2 cellular contexts compared by ENCODE assay signal in the genomic region with DNA sequence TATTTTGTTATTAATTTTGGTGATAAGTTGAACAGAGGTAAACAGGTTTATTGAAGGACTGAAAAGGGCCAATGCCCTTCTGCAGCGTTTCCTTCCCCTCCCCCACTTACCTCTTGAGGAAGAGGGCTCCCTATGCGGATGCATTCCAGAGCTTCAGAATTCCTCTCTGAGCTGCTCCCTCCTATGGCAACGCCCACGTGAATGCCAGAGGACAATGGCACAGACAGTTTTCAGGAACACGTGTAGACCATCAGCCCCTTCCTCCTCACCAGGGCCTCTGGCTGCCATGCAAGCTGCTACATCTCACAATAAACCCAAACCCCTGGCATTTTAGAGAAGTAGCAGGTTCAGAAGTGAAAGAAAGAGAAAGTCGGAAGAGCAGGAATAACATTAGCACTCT.
A peak's percentile ranks its signal among the peaks of the same experiment; 100 is the strongest.
TF ChIP-seq lines count a peak whose summit lies in the region.

No MANE protein-coding gene starts in this region.

TF ChIP-seq in GM23338, 12 proteins besides CTCF, POLR2A, EP300 and RAD21 (continued from another document):
- TF ChIP-seq, protein P1, sequence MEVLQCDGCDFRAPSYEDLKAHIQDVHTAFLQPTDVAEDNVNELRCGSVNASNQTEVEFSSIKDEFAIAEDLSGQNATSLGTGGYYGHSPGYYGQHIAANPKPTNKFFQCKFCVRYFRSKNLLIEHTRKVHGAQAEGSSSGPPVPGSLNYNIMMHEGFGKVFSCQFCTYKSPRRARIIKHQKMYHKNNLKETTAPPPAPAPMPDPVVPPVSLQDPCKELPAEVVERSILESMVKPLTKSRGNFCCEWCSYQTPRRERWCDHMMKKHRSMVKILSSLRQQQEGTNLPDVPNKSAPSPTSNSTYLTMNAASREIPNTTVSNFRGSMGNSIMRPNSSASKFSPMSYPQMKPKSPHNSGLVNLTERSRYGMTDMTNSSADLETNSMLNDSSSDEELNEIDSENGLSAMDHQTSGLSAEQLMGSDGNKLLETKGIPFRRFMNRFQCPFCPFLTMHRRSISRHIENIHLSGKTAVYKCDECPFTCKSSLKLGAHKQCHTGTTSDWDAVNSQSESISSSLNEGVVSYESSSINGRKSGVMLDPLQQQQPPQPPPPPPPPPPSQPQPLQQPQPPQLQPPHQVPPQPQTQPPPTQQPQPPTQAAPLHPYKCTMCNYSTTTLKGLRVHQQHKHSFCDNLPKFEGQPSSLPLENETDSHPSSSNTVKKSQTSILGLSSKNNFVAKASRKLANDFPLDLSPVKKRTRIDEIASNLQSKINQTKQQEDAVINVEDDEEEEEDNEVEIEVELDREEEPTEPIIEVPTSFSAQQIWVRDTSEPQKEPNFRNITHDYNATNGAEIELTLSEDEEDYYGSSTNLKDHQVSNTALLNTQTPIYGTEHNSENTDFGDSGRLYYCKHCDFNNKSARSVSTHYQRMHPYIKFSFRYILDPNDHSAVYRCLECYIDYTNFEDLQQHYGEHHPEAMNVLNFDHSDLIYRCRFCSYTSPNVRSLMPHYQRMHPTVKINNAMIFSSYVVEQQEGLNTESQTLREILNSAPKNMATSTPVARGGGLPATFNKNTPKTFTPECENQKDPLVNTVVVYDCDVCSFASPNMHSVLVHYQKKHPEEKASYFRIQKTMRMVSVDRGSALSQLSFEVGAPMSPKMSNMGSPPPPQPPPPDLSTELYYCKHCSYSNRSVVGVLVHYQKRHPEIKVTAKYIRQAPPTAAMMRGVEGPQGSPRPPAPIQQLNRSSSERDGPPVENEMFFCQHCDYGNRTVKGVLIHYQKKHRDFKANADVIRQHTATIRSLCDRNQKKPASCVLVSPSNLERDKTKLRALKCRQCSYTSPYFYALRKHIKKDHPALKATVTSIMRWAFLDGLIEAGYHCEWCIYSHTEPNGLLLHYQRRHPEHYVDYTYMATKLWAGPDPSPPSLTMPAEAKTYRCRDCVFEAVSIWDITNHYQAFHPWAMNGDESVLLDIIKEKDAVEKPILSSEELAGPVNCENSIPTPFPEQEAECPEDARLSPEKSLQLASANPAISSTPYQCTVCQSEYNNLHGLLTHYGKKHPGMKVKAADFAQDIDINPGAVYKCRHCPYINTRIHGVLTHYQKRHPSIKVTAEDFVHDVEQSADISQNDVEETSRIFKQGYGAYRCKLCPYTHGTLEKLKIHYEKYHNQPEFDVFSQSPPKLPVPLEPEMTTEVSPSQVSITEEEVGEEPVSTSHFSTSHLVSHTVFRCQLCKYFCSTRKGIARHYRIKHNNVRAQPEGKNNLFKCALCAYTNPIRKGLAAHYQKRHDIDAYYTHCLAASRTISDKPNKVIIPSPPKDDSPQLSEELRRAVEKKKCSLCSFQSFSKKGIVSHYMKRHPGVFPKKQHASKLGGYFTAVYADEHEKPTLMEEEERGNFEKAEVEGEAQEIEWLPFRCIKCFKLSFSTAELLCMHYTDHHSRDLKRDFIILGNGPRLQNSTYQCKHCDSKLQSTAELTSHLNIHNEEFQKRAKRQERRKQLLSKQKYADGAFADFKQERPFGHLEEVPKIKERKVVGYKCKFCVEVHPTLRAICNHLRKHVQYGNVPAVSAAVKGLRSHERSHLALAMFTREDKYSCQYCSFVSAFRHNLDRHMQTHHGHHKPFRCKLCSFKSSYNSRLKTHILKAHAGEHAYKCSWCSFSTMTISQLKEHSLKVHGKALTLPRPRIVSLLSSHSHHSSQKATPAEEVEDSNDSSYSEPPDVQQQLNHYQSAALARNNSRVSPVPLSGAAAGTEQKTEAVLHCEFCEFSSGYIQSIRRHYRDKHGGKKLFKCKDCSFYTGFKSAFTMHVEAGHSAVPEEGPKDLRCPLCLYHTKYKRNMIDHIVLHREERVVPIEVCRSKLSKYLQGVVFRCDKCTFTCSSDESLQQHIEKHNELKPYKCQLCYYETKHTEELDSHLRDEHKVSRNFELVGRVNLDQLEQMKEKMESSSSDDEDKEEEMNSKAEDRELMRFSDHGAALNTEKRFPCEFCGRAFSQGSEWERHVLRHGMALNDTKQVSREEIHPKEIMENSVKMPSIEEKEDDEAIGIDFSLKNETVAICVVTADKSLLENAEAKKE (CRISPR knock-in tag; IDR thresholded peaks at IDR 0.05), result 0 out of 2 replicates have a peak, but pooled peaks have one; percentile 27

TF ChIP-seq in WTC11, 78 proteins besides CTCF, POLR2A, EP300 and RAD21 (continued from another document):
- peak; percentile 81 for TF ChIP-seq ZNF281 (CRISPR knock-in tag; IDR thresholded peaks at IDR 0.05)
- TF ChIP-seq, protein P2, sequence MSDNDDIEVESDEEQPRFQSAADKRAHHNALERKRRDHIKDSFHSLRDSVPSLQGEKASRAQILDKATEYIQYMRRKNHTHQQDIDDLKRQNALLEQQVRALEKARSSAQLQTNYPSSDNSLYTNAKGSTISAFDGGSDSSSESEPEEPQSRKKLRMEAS (CRISPR knock-in tag; IDR thresholded peaks at IDR 0.05), result peak; percentile 77; the same call in 1 of the 2 replicates
- peak; percentile 32; the same call in 1 of the 2 replicates for TF ChIP-seq ZBTB21 (CRISPR knock-in tag; IDR thresholded peaks at IDR 0.05; ENCODE audit: borderline replicate concordance)
- TF ChIP-seq GABPB1 (CRISPR knock-in tag; IDR thresholded peaks at IDR 0.05), result no peak
- TF ChIP-seq, protein P3, sequence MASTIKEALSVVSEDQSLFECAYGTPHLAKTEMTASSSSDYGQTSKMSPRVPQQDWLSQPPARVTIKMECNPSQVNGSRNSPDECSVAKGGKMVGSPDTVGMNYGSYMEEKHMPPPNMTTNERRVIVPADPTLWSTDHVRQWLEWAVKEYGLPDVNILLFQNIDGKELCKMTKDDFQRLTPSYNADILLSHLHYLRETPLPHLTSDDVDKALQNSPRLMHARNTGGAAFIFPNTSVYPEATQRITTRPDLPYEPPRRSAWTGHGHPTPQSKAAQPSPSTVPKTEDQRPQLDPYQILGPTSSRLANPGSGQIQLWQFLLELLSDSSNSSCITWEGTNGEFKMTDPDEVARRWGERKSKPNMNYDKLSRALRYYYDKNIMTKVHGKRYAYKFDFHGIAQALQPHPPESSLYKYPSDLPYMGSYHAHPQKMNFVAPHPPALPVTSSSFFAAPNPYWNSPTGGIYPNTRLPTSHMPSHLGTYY (CRISPR knock-in tag; IDR thresholded peaks at IDR 0.05), result no peak
- TF ChIP-seq TEAD1 (CRISPR knock-in tag; IDR thresholded peaks at IDR 0.05), result peak; percentile 49; the same call in 1 of the 2 replicates
- TF ChIP-seq USF2 (CRISPR knock-in tag; IDR thresholded peaks at IDR 0.05), result peak; percentile 63
- TF ChIP-seq, protein P4, sequence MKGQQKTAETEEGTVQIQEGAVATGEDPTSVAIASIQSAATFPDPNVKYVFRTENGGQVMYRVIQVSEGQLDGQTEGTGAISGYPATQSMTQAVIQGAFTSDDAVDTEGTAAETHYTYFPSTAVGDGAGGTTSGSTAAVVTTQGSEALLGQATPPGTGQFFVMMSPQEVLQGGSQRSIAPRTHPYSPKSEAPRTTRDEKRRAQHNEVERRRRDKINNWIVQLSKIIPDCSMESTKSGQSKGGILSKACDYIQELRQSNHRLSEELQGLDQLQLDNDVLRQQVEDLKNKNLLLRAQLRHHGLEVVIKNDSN (CRISPR knock-in tag; IDR thresholded peaks at IDR 0.05), result peak; percentile 64
- no peak for TF ChIP-seq NR3C1 (CRISPR knock-in tag; conservative IDR thresholded peaks at IDR 0.05; ENCODE audit: low read depth)
- TF ChIP-seq, protein P5, sequence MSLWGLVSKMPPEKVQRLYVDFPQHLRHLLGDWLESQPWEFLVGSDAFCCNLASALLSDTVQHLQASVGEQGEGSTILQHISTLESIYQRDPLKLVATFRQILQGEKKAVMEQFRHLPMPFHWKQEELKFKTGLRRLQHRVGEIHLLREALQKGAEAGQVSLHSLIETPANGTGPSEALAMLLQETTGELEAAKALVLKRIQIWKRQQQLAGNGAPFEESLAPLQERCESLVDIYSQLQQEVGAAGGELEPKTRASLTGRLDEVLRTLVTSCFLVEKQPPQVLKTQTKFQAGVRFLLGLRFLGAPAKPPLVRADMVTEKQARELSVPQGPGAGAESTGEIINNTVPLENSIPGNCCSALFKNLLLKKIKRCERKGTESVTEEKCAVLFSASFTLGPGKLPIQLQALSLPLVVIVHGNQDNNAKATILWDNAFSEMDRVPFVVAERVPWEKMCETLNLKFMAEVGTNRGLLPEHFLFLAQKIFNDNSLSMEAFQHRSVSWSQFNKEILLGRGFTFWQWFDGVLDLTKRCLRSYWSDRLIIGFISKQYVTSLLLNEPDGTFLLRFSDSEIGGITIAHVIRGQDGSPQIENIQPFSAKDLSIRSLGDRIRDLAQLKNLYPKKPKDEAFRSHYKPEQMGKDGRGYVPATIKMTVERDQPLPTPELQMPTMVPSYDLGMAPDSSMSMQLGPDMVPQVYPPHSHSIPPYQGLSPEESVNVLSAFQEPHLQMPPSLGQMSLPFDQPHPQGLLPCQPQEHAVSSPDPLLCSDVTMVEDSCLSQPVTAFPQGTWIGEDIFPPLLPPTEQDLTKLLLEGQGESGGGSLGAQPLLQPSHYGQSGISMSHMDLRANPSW (CRISPR knock-in tag; conservative IDR thresholded peaks at IDR 0.05; ENCODE audit: low read depth), result no peak
